In the genomic region with DNA sequence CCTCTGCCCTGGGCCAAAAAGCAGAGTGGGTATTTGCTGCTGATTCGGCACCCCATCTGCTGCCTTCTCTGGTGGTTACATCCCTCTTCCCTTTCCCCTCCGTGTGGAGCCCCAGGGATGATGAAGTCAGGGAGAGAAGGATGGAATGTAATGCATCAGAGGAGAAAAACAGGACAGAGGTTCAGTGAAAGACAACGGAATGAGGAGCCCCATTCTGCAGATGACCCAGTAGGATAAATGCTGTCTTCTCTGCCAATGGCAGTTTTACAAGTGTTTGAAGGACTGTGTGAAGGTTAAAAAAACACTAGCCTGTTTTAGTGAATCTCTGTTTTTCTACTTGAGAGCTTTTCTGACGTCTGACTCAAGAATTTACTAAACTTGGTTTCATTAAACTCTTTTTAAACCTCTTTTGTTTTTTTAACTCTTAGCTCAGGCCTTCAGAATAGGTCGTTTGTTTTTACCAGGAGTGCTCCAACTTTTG, we compare ENCODE assay signal across 17 cellular contexts.
A peak's percentile ranks its signal among the peaks of the same experiment; 100 is the strongest.
DNase-seq lines count a peak whose midpoint lies in the region; ATAC-seq, FAIRE-seq and TF ChIP-seq lines count a peak whose summit lies in the region.
"Had no signal": no experiment of that assay in that cellular context is flagged by ENCODE, and none has a peak within 500 bp of the region (broad histone marks: within the 10 kb centered on the region; RNA-seq: fewer than 3 reads in every experiment).

No MANE protein-coding gene starts in this region.

- no peak overlapping the region for H3K4me3 Mint-ChIP-seq in naive thymus-derived CD4-positive, alpha-beta T cell
- H3K4me3 Mint-ChIP-seq: CD4-positive, alpha-beta T cell had no signal

- H3K9me2 ChIP-seq in hepatocyte (replicated peaks; ENCODE audit: insufficient read depth), result no peaks in the 10 kb centered on the region

- no peaks in the 10 kb centered on the region for H4K20me1 ChIP-seq in IMR-90 (ENCODE audit: insufficient read depth, low read length)
- H4K20me1 ChIP-seq in hepatocyte (ENCODE audit: insufficient read depth, poor library complexity, severe bottlenecking), result no peaks in the 10 kb centered on the region

- no peak for FAIRE-seq in D721Med (lab: Jason Lieb, UNC)
- FAIRE-seq: endometrium, HTR-8/SVneo, TTC549 had no signal

- peak overlapping the region; percentile 86 for H2BK5ac ChIP-seq in IMR-90 (ENCODE audit: low read depth, low read length, poor library complexity, severe bottlenecking)

- H3K27ac Mint-ChIP-seq in naive thymus-derived CD4-positive, alpha-beta T cell, result no peak overlapping the region
- H3K27ac Mint-ChIP-seq: activated T-helper 2 cell treated with anti-CD3 and anti-CD28 coated beads, Interferon-gamma antibody, Interleukin-2, Interleukin-4, amounts not matched to agents 10 μg/mL and 5 μg/mL and 100 μg/mL, durations not matched to agents 14 hours and 24 hours and 36 hours; CD4-positive, alpha-beta T cell had no signal

- H4K5ac ChIP-seq in IMR-90 (ENCODE audit: low read depth, low read length), result peak overlapping the region; percentile 9

- TF ChIP-seq RAD21 in IMR-90 (IDR thresholded peaks at IDR 0.05; ENCODE audit: low read length), result no peak

- no peak; the same call in 1 of the 2 replicates for ATAC-seq in IMR-90 (ENCODE audit: low read depth)
- ATAC-seq in naive thymus-derived CD4-positive, alpha-beta T cell, result no peak

- H3K4me1 Mint-ChIP-seq in naive thymus-derived CD4-positive, alpha-beta T cell, result peaks cover 22 to 33% (median 28%) of the 10 kb centered on the region in 7 donors

- 0 out of 2 replicates have a peak overlapping the region, but pooled peaks have one; percentile 4 for H3K4ac ChIP-seq in IMR-90 (ENCODE audit: low read depth, low read length)

- no peak overlapping the region for H3K4me3 ChIP-seq in IMR-90 (ENCODE audit: insufficient read depth, low read depth, low read length)
- no peak overlapping the region for H3K4me3 ChIP-seq in hepatocyte
- H3K4me3 ChIP-seq in thyroid gland (replicated peaks in 1 of 3), result no peak overlapping the region
- H3K4me3 ChIP-seq in naive thymus-derived CD4-positive, alpha-beta T cell (ENCODE audit: low read length), result no peak overlapping the region
- H3K4me3 ChIP-seq: SJCRH30, testis had no signal

- peaks cover 0 to 6% (median 0%) of the 10 kb centered on the region in 11 donors for H3K9me3 Mint-ChIP-seq in naive thymus-derived CD4-positive, alpha-beta T cell
- H3K9me3 Mint-ChIP-seq: activated T-helper 2 cell treated with anti-CD3 and anti-CD28 coated beads, Interferon-gamma antibody, Interleukin-2, Interleukin-4, amounts not matched to agents 10 μg/mL and 5 μg/mL and 100 μg/mL, durations not matched to agents 14 hours and 24 hours and 36 hours; CD4-positive, alpha-beta T cell had no signal

- DNase-seq in IMR-90, result peak; percentile 10
- DNase-seq in astrocyte of the hippocampus (ENCODE audit: low read depth, low spot score), result peak; percentile 45
- DNase-seq in hepatocyte (ENCODE audit: low spot score), result no peak
- DNase-seq in thyroid gland, result no peak
- DNase-seq in D721Med (ENCODE audit: insufficient read length, low spot score), result no peak
- no peak for DNase-seq in naive thymus-derived CD4-positive, alpha-beta T cell
- DNase-seq in NCI-H2171 (lab: John Stamatoyannopoulos, UW), result no peak
- DNase-seq: CD4-positive, alpha-beta T cell; GDM1; MM.1S; NCI-H2171 treated with DMSO at 0.1 percent for 48 hours; SJCRH30; testis had no signal

- CTCF ChIA-PET in IMR-90 (lab: Yijun Ruan, JAX), result interaction anchor here (0.6 kb wide), 1 partner anchor 84 kb away, joined by 3 read pairs; no protein-coding TSS in a partner anchor
- CTCF ChIA-PET in naive thymus-derived CD4-positive, alpha-beta T cell (lab: Charles Lee), result no interaction called here

- H3K4me1 ChIP-seq in IMR-90 (ENCODE audit: control insufficient read depth, insufficient read depth, low read length) (peaks cover 16% of the 10 kb centered on the region), hepatocyte (ENCODE audit: insufficient read depth) (peaks cover 8% of the 10 kb centered on the region), thyroid gland (peaks cover 12 to 20% of the 10 kb centered on the region in 2 donors)
- H3K4me1 ChIP-seq in naive thymus-derived CD4-positive, alpha-beta T cell (ENCODE audit: control insufficient read depth in 2 of 2, insufficient read depth in 2 of 2, low read length in 2 of 2), result peaks cover 7 to 11% of the 10 kb centered on the region in 2 donors
- H3K4me1 ChIP-seq: SJCRH30 had no signal

- H2BK15ac ChIP-seq in IMR-90 (ENCODE audit: low read depth, low read length), result peak overlapping the region; percentile 12; the same call in 1 of the 3 replicates

- WGBS in IMR-90 (ENCODE audit: extremely low coverage in 2 of 2, insufficient read length in 1 of 2), 2 experiments, result 46% methylated on average over 3 of the region's 5 CpGs; no CpG with 5 or more reads in 1 of the 2 experiments
- 69% methylated on average over 5 of the region's 5 CpGs for WGBS in hepatocyte (ENCODE audit: low lambda C conversion rate, missing lambda C conversion rate)
- 22 to 33% methylated on average over 5 of the region's 5 CpGs for WGBS in thyroid gland, 2 donors

- POLR2A ChIA-PET in IMR-90 (lab: Charles Lee; ENCODE audit: unreplicated experiment), result no interaction called here
- POLR2A ChIA-PET in naive thymus-derived CD4-positive, alpha-beta T cell (lab: Charles Lee), result interaction anchor here (0.9 to 1.9 kb wide), 2 partner anchors 9 to 12 kb away, joined by 3 to 4 read pairs; no protein-coding TSS in a partner anchor

- H3K36me3 ChIP-seq in IMR-90 (ENCODE audit: control insufficient read depth, insufficient read depth, low read length) (peaks cover 4% of the 10 kb centered on the region), hepatocyte (replicated peaks; ENCODE audit: insufficient read depth, low read depth) (no peaks in the 10 kb centered on the region), thyroid gland (no peaks in the 10 kb centered on the region)
- H3K36me3 ChIP-seq in naive thymus-derived CD4-positive, alpha-beta T cell (ENCODE audit: control insufficient read depth in 2 of 3, insufficient read depth in 3 of 3, low read length in 3 of 3), result no peaks in the 10 kb centered on the region

- no peak overlapping the region for H4K91ac ChIP-seq in IMR-90 (ENCODE audit: insufficient read depth, low read depth, low read length)

- H3K79me1 ChIP-seq in IMR-90 (ENCODE audit: low read depth in 1 of 2, low read length in 2 of 2), result peaks cover 2 to 25% of the 10 kb centered on the region in 2 experiments; a peak in 3 of 4 replicates

- no peak overlapping the region for H3K23ac ChIP-seq in IMR-90 (ENCODE audit: low read depth, low read length)

- H3K4me2 ChIP-seq in IMR-90 (ENCODE audit: low read depth, low read length) (peak overlapping the region; percentile 54), hepatocyte (no peak overlapping the region)

- peak overlapping the region; percentile 73 for H3K18ac ChIP-seq in IMR-90 (ENCODE audit: low read depth, low read length)

- no peak overlapping the region for H3K9ac ChIP-seq in IMR-90 (ENCODE audit: low read depth, low read length)

- H3K79me2 ChIP-seq in hepatocyte, result no peaks in the 10 kb centered on the region

- dilution Hi-C loops in IMR-90 (cut with HindIII; ENCODE audit: low sequenced_read_pairs, unreplicated experiment), result no loop called here

- H3K36me3 Mint-ChIP-seq in naive thymus-derived CD4-positive, alpha-beta T cell, result peaks cover 0 to 44% (median 25%) of the 10 kb centered on the region in 5 donors

- no peaks in the 10 kb centered on the region for H3K27me3 Mint-ChIP-seq in naive thymus-derived CD4-positive, alpha-beta T cell
- H3K27me3 Mint-ChIP-seq: CD4-positive, alpha-beta T cell had no signal

- peak overlapping the region; percentile 66 for H2BK120ac ChIP-seq in IMR-90 (ENCODE audit: low read depth, low read length)

- peak overlapping the region; percentile 50; the same call in 1 of the 2 replicates for H2BK20ac ChIP-seq in IMR-90 (ENCODE audit: low read depth, low read length)

- in situ Hi-C loops in IMR-90 (cut with MboI; ENCODE audit: low sequenced_read_pairs), result no loop called here

- H2AK9ac ChIP-seq in IMR-90 (replicated peaks; ENCODE audit: low read depth, low read length, poor library complexity), result peak overlapping the region; percentile 49

- TF ChIP-seq CTCF in IMR-90 (conservative IDR thresholded peaks at IDR 0.05; ENCODE audit: low read depth, low read length) (no peak), hepatocyte (IDR thresholded peaks at IDR 0.05; ENCODE audit: poor library complexity) (no peak), thyroid gland (IDR thresholded peaks at IDR 0.05) (no peak), D721Med (IDR thresholded peaks at IDR 0.05; ENCODE audit: insufficient read depth, missing control alignments) (no peak)

- TF ChIP-seq POLR2A in IMR-90 (IDR thresholded peaks at IDR 0.05; ENCODE audit: low read depth, low read length) (no peak), thyroid gland (IDR thresholded peaks at IDR 0.05) (no peak)

- peak overlapping the region; percentile 4; the same call in 1 of the 2 replicates for H3K14ac ChIP-seq in IMR-90 (replicated peaks; ENCODE audit: low read depth, low read length)

- no peak overlapping the region for H3K56ac ChIP-seq in IMR-90 (ENCODE audit: extremely low read depth, insufficient read depth, low read length)

- peak overlapping the region in 1 of 2 experiments; percentile 72; a peak in 2 of 4 replicates for H4K8ac ChIP-seq in IMR-90 (ENCODE audit: low read depth in 2 of 2, low read length in 2 of 2)

- intact Hi-C loops in IMR-90 (cut with micrococcal nuclease), result no loop called here
- intact Hi-C loops in thyroid gland (cut with DNase I), result no loop called here
- intact Hi-C loops in naive thymus-derived CD4-positive, alpha-beta T cell (cut with micrococcal nuclease), result no loop called here

- H3K9me3 ChIP-seq in IMR-90 (ENCODE audit: control insufficient read depth, insufficient read depth, low read length) (no peaks in the 10 kb centered on the region), hepatocyte (ENCODE audit: low read depth) (no peaks in the 10 kb centered on the region), thyroid gland (no peaks in the 10 kb centered on the region)
- H3K9me3 ChIP-seq in naive thymus-derived CD4-positive, alpha-beta T cell (ENCODE audit: control insufficient read depth in 2 of 3, low read length in 3 of 3), result peaks cover 0 to under 1% (median 0%) of the 10 kb centered on the region in 3 experiments
- H3K9me3 ChIP-seq: SJCRH30, testis had no signal

- no peaks in the 10 kb centered on the region for H3K27me3 ChIP-seq in IMR-90 (ENCODE audit: control insufficient read depth, insufficient read depth, low read length)
- H3K27me3 ChIP-seq in hepatocyte, result no peaks in the 10 kb centered on the region
- no peaks in the 10 kb centered on the region for H3K27me3 ChIP-seq in thyroid gland
- no peaks in the 10 kb centered on the region for H3K27me3 ChIP-seq in naive thymus-derived CD4-positive, alpha-beta T cell (ENCODE audit: control insufficient read depth in 2 of 2, insufficient read depth in 2 of 2, low read length in 2 of 2)
- H3K27me3 ChIP-seq: SJCRH30, testis had no signal

- H2AK5ac ChIP-seq in IMR-90 (ENCODE audit: low read depth, low read length), result peak overlapping the region; percentile 80

- no TSS peak for BruUV-seq in IMR-90 (replicated peaks; lab: Mats Ljungman, UMichigan)

- H3K27ac ChIP-seq in IMR-90 (ENCODE audit: insufficient read depth, low read length), result peak overlapping the region; percentile 72
- H3K27ac ChIP-seq in hepatocyte, result peak overlapping the region; percentile 6
- H3K27ac ChIP-seq in thyroid gland, result peak overlapping the region; percentile 18 to 71 (median 57)
- H3K27ac ChIP-seq in naive thymus-derived CD4-positive, alpha-beta T cell (ENCODE audit: low read depth, low read length), result no peak overlapping the region
- H3K27ac ChIP-seq: SJCRH30 had no signal

- H2AFZ ChIP-seq in IMR-90 (replicated peaks; ENCODE audit: low read length, poor library complexity) (no peak overlapping the region), hepatocyte (peak overlapping the region; percentile 2)

- peaks cover 9% of the 10 kb centered on the region for H3K9me1 ChIP-seq in IMR-90 (ENCODE audit: insufficient read depth, low read length)

Comparison
In these comparisons a context has a peak if more than half of its experiments do, and no peak if none do; other contexts are left out.
1. DNase-seq: peak in IMR-90 (single experiment) and astrocyte of the hippocampus (single experiment); none in hepatocyte (single experiment), thyroid gland (0 of 2), D721Med (single experiment), naive thymus-derived CD4-positive, alpha-beta T cell (0 of 9) and NCI-H2171 (single experiment).